Comparison of ENCODE assay signal across 13 cellular contexts in genomic region chr5:143564417-143564816, GRCh38.
DNase-seq lines count a peak whose midpoint lies in the region; ATAC-seq and TF ChIP-seq lines count a peak whose summit lies in the region.
"Had no signal": no experiment of that assay in that cellular context is flagged by ENCODE, and none has a peak within 500 bp of the region (broad histone marks: within the 10 kb centered on the region; RNA-seq: fewer than 3 reads in every experiment).

No MANE protein-coding gene starts in this region.

- no peak overlapping the region for H3K4me2 ChIP-seq in osteoblast (ENCODE audit: insufficient read depth, low read length)
- H3K4me2 ChIP-seq: GM23338 had no signal

- H3K4me1 ChIP-seq in osteoblast (ENCODE audit: insufficient read depth, low read length), result peaks cover 24% of the 10 kb centered on the region
- H3K4me1 ChIP-seq: esophagus muscularis mucosa had no signal

- H3K27ac ChIP-seq in osteoblast (ENCODE audit: low read depth, low read length), result no peak overlapping the region
- H3K27ac ChIP-seq: ascending aorta, esophagus muscularis mucosa had no signal

- ATAC-seq in GM18498 (IDR thresholded peaks at IDR 0.05; ENCODE audit: unreplicated experiment) (peak; percentile 99), GM19463 (IDR thresholded peaks at IDR 0.05; ENCODE audit: unreplicated experiment) (peak; percentile 99), HG02981 (IDR thresholded peaks at IDR 0.05; ENCODE audit: unreplicated experiment) (peak; percentile 99)
- ATAC-seq: CD8-positive, alpha-beta T cell; GM23338; right cardiac atrium had no signal

- H3K4me3 ChIP-seq in NB4 (ENCODE audit: low read depth, low read length), result no peak overlapping the region
- H3K4me3 ChIP-seq in osteoblast (ENCODE audit: insufficient read depth, low read length), result no peak overlapping the region
- H3K4me3 ChIP-seq: ascending aorta, esophagus muscularis mucosa, GM23338 had no signal

- H2AFZ ChIP-seq in osteoblast (ENCODE audit: low read length), result no peak overlapping the region
- H2AFZ ChIP-seq: GM23338 had no signal

- H3K27me3 Mint-ChIP-seq in immature natural killer cell (ENCODE audit: low read depth in 3 of 3), result peaks cover 0 to 2% (median 0%) of the 10 kb centered on the region in 3 donors

- no peak for TF ChIP-seq POLR2A in NB4 (IDR thresholded peaks at IDR 0.05; ENCODE audit: extremely low read depth, insufficient read length)

- no peak for TF ChIP-seq CTCF in NB4 (IDR thresholded peaks at IDR 0.05; ENCODE audit: low read depth, low read length)
- no peak for TF ChIP-seq CTCF in osteoblast (IDR thresholded peaks at IDR 0.05; ENCODE audit: extremely low read depth, low read depth, low read length)

- H3K4me1 Mint-ChIP-seq in immature natural killer cell, result no peaks in the 10 kb centered on the region

- no peaks in the 10 kb centered on the region for H3K36me3 ChIP-seq in osteoblast (ENCODE audit: insufficient read depth, low read length)
- H3K36me3 ChIP-seq: ascending aorta, esophagus muscularis mucosa had no signal

- H3K4me3 Mint-ChIP-seq in immature natural killer cell, result no peak overlapping the region
- H3K4me3 Mint-ChIP-seq: CD8-positive, alpha-beta T cell; GM23338 had no signal

- H3K36me3 Mint-ChIP-seq in immature natural killer cell, result no peaks in the 10 kb centered on the region
- H3K36me3 Mint-ChIP-seq: CD8-positive, alpha-beta T cell had no signal

- DNase-seq in NB4 (ENCODE audit: low read depth) (peak; percentile 61), NCI-H2227 (lab: John Stamatoyannopoulos, UW; ENCODE audit: unreplicated experiment) (no peak), immature natural killer cell (no peak), osteoblast (ENCODE audit: insufficient read length, low spot score, missing footprints) (no peak), NCI-H345 treated with DMSO at 0.1 percent for 48 hours (lab: John Stamatoyannopoulos, UW; ENCODE audit: unreplicated experiment) (no peak)
- DNase-seq: CD8-positive, alpha-beta T cell; right cardiac atrium had no signal

- no peaks in the 10 kb centered on the region for H3K79me2 ChIP-seq in osteoblast (ENCODE audit: insufficient read depth, low read length)

- no peaks in the 10 kb centered on the region for H4K20me1 ChIP-seq in osteoblast (ENCODE audit: insufficient read depth, low read length)

- no peak overlapping the region for H3K27ac Mint-ChIP-seq in immature natural killer cell
- H3K27ac Mint-ChIP-seq: CD8-positive, alpha-beta T cell; GM23338 had no signal

- H3K27me3 ChIP-seq in osteoblast (ENCODE audit: insufficient read depth, low read length), result no peaks in the 10 kb centered on the region
- H3K27me3 ChIP-seq: ascending aorta, esophagus muscularis mucosa had no signal

- no peaks in the 10 kb centered on the region for H3K9me3 Mint-ChIP-seq in immature natural killer cell
- H3K9me3 Mint-ChIP-seq: CD8-positive, alpha-beta T cell; GM23338 had no signal

- H3K9me3 ChIP-seq in osteoblast (ENCODE audit: low read depth, low read length), result no peaks in the 10 kb centered on the region
- H3K9me3 ChIP-seq: ascending aorta, esophagus muscularis mucosa had no signal
